ENCODE assay signal across 1 cellular context in the genomic region with DNA sequence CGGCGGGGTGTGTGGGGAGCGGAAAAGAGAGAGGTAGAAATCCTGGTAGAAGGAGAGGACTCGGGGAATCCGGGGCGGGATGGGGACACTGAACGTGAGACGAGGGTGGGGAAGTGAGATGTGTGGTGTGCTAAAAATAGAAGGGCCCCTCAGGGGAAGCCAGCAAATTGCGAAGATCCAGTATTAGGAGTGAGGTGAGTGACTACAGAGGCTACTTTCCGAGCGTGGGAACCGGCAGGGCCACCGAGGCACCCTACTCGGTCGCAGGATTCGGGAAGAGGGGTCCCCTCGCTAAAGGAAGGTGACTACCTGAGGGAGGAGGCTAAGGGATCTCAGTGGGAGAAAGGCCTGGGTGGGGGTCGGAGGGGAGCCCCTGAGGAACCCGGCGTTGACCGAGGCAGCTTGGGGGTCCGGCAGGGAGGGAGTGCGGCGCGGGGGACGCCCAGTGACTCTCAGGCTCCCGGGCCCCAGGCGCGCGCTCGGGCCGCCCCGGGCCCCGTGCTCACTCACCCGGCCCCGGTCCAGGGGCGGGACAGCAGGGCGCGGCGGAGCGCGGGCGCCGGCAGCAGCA.
A peak's percentile ranks its signal among the peaks of the same experiment; 100 is the strongest.
TF ChIP-seq lines count a peak whose summit lies in the region.

No MANE protein-coding gene starts in this region.

TF ChIP-seq in HEK293, 187 proteins besides CTCF, POLR2A, EP300 and RAD21 (continued from another document):
- TF ChIP-seq ZNF514 (tag by site-specific recombination; IDR thresholded peaks at IDR 0.05) (no peak), ZNF501 (tag by site-specific recombination; IDR thresholded peaks at IDR 0.05) (no peak), ZNF23 (tag by site-specific recombination; IDR thresholded peaks at IDR 0.05; ENCODE audit: borderline replicate concordance) (no peak), ZNF248 (tag by site-specific recombination; IDR thresholded peaks at IDR 0.05) (no peak), GLIS2 (tag by site-specific recombination; IDR thresholded peaks at IDR 0.05) (peak; percentile 84), ZNF843 (tag by site-specific recombination; IDR thresholded peaks at IDR 0.05) (no peak), KLF8 (tag by site-specific recombination; IDR thresholded peaks at IDR 0.05) (0 out of 2 replicates have a peak, but pooled peaks have one; percentile 12), ZNF214 (tag by site-specific recombination; IDR thresholded peaks at IDR 0.05; ENCODE audit: borderline replicate concordance) (no peak), ZNF560 (tag by site-specific recombination; IDR thresholded peaks at IDR 0.05; ENCODE audit: borderline replicate concordance) (no peak), ZFP41 (tag by site-specific recombination; IDR thresholded peaks at IDR 0.05; ENCODE audit: borderline replicate concordance) (no peak), SCRT1 (tag by site-specific recombination; IDR thresholded peaks at IDR 0.05; ENCODE audit: borderline replicate concordance) (no peak), ZNF521 (tag by site-specific recombination; IDR thresholded peaks at IDR 0.05) (no peak), ZNF335 (tag by site-specific recombination; conservative IDR thresholded peaks at IDR 0.05) (peak; percentile 99), ZFHX2 (tag by site-specific recombination; conservative IDR thresholded peaks at IDR 0.05) (no peak), ZNF239 (tag by site-specific recombination; IDR thresholded peaks at IDR 0.05) (no peak), YY2 (tag by site-specific recombination; IDR thresholded peaks at IDR 0.05) (no peak), GLIS1 (tag by site-specific recombination; IDR thresholded peaks at IDR 0.05) (no peak), ZNF121 (tag by site-specific recombination; IDR thresholded peaks at IDR 0.05) (no peak), ZNF510 (tag by site-specific recombination; IDR thresholded peaks at IDR 0.05; ENCODE audit: insufficient replicate concordance) (no peak), ZFP69B (tag by site-specific recombination; IDR thresholded peaks at IDR 0.05) (peak; percentile 17; the same call in 1 of the 2 replicates), ZIC2 (tag by site-specific recombination; IDR thresholded peaks at IDR 0.05) (peak; percentile 15; the same call in 1 of the 2 replicates), ZNF138 (tag by site-specific recombination; IDR thresholded peaks at IDR 0.05; ENCODE audit: borderline replicate concordance) (no peak), KLF1 (tag by site-specific recombination; IDR thresholded peaks at IDR 0.05) (0 out of 2 replicates have a peak, but pooled peaks have one; percentile 17), ZNF423 (tag by site-specific recombination; IDR thresholded peaks at IDR 0.05) (no peak), ZBTB20 (tag by site-specific recombination; IDR thresholded peaks at IDR 0.05) (peak; percentile 95)
- TF ChIP-seq, protein P1, sequence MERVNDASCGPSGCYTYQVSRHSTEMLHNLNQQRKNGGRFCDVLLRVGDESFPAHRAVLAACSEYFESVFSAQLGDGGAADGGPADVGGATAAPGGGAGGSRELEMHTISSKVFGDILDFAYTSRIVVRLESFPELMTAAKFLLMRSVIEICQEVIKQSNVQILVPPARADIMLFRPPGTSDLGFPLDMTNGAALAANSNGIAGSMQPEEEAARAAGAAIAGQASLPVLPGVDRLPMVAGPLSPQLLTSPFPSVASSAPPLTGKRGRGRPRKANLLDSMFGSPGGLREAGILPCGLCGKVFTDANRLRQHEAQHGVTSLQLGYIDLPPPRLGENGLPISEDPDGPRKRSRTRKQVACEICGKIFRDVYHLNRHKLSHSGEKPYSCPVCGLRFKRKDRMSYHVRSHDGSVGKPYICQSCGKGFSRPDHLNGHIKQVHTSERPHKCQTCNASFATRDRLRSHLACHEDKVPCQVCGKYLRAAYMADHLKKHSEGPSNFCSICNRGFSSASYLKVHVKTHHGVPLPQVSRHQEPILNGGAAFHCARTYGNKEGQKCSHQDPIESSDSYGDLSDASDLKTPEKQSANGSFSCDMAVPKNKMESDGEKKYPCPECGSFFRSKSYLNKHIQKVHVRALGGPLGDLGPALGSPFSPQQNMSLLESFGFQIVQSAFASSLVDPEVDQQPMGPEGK (tag by site-specific recombination; IDR thresholded peaks at IDR 0.05): peak; percentile 45
- TF ChIP-seq, protein P2, sequence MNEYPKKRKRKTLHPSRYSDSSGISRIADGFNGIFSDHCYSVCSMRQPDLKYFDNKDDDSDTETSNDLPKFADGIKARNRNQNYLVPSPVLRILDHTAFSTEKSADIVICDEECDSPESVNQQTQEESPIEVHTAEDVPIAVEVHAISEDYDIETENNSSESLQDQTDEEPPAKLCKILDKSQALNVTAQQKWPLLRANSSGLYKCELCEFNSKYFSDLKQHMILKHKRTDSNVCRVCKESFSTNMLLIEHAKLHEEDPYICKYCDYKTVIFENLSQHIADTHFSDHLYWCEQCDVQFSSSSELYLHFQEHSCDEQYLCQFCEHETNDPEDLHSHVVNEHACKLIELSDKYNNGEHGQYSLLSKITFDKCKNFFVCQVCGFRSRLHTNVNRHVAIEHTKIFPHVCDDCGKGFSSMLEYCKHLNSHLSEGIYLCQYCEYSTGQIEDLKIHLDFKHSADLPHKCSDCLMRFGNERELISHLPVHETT (tag by site-specific recombination; IDR thresholded peaks at IDR 0.05): no peak
- TF ChIP-seq, protein P3, sequence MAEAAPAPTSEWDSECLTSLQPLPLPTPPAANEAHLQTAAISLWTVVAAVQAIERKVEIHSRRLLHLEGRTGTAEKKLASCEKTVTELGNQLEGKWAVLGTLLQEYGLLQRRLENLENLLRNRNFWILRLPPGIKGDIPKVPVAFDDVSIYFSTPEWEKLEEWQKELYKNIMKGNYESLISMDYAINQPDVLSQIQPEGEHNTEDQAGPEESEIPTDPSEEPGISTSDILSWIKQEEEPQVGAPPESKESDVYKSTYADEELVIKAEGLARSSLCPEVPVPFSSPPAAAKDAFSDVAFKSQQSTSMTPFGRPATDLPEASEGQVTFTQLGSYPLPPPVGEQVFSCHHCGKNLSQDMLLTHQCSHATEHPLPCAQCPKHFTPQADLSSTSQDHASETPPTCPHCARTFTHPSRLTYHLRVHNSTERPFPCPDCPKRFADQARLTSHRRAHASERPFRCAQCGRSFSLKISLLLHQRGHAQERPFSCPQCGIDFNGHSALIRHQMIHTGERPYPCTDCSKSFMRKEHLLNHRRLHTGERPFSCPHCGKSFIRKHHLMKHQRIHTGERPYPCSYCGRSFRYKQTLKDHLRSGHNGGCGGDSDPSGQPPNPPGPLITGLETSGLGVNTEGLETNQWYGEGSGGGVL (tag by site-specific recombination; IDR thresholded peaks at IDR 0.05): peak; percentile 37; the same call in 1 of the 2 replicates
- TF ChIP-seq, protein P4, sequence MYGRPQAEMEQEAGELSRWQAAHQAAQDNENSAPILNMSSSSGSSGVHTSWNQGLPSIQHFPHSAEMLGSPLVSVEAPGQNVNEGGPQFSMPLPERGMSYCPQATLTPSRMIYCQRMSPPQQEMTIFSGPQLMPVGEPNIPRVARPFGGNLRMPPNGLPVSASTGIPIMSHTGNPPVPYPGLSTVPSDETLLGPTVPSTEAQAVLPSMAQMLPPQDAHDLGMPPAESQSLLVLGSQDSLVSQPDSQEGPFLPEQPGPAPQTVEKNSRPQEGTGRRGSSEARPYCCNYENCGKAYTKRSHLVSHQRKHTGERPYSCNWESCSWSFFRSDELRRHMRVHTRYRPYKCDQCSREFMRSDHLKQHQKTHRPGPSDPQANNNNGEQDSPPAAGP (tag by site-specific recombination; IDR thresholded peaks at IDR 0.05): peak; percentile 18
- TF ChIP-seq, protein P5, sequence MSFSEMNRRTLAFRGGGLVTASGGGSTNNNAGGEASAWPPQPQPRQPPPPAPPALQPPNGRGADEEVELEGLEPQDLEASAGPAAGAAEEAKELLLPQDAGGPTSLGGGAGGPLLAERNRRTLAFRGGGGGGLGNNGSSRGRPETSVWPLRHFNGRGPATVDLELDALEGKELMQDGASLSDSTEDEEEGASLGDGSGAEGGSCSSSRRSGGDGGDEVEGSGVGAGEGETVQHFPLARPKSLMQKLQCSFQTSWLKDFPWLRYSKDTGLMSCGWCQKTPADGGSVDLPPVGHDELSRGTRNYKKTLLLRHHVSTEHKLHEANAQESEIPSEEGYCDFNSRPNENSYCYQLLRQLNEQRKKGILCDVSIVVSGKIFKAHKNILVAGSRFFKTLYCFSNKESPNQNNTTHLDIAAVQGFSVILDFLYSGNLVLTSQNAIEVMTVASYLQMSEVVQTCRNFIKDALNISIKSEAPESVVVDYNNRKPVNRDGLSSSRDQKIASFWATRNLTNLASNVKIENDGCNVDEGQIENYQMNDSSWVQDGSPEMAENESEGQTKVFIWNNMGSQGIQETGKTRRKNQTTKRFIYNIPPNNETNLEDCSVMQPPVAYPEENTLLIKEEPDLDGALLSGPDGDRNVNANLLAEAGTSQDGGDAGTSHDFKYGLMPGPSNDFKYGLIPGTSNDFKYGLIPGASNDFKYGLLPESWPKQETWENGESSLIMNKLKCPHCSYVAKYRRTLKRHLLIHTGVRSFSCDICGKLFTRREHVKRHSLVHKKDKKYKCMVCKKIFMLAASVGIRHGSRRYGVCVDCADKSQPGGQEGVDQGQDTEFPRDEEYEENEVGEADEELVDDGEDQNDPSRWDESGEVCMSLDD (tag by site-specific recombination; IDR thresholded peaks at IDR 0.05): 0 out of 2 replicates have a peak, but pooled peaks have one; percentile 23
- TF ChIP-seq, protein P6, sequence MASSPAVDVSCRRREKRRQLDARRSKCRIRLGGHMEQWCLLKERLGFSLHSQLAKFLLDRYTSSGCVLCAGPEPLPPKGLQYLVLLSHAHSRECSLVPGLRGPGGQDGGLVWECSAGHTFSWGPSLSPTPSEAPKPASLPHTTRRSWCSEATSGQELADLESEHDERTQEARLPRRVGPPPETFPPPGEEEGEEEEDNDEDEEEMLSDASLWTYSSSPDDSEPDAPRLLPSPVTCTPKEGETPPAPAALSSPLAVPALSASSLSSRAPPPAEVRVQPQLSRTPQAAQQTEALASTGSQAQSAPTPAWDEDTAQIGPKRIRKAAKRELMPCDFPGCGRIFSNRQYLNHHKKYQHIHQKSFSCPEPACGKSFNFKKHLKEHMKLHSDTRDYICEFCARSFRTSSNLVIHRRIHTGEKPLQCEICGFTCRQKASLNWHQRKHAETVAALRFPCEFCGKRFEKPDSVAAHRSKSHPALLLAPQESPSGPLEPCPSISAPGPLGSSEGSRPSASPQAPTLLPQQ (tag by site-specific recombination; IDR thresholded peaks at IDR 0.05): 0 out of 2 replicates have a peak, but pooled peaks have one; percentile 29
- TF ChIP-seq, protein P7, sequence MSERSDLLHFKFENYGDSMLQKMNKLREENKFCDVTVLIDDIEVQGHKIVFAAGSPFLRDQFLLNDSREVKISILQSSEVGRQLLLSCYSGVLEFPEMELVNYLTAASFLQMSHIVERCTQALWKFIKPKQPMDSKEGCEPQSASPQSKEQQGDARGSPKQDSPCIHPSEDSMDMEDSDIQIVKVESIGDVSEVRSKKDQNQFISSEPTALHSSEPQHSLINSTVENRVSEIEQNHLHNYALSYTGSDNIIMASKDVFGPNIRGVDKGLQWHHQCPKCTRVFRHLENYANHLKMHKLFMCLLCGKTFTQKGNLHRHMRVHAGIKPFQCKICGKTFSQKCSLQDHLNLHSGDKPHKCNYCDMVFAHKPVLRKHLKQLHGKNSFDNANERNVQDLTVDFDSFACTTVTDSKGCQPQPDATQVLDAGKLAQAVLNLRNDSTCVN (tag by site-specific recombination; optimal IDR thresholded peaks at IDR 0.05): no peak
